ENCODE assay signal across 17 cellular contexts in genomic region chr9:73780916-73781315, GRCh38.
A peak's percentile ranks its signal among the peaks of the same experiment; 100 is the strongest.
DNase-seq lines count a peak whose midpoint lies in the region; ATAC-seq and TF ChIP-seq lines count a peak whose summit lies in the region.
"Had no signal": no experiment of that assay in that cellular context is flagged by ENCODE, and none has a peak within 500 bp of the region (broad histone marks: within the 10 kb centered on the region; RNA-seq: fewer than 3 reads in every experiment).

No MANE protein-coding gene starts in this region.

- no peaks in the 10 kb centered on the region for H4K20me1 ChIP-seq in Karpas-422 (ENCODE audit: insufficient read depth, low read depth, low read length)
- H4K20me1 ChIP-seq: BLaER1 had no signal

- H3K4me3 ChIP-seq in aorta (ENCODE audit: low read length in 2 of 2) (no peak overlapping the region), Karpas-422 (ENCODE audit: low read length) (no peak overlapping the region)
- H3K4me3 ChIP-seq: BLaER1, tibial artery had no signal

- H3K27me3 ChIP-seq in aorta (ENCODE audit: control insufficient read depth in 1 of 2, insufficient read depth in 2 of 2, low read length in 1 of 2) (no peaks in the 10 kb centered on the region), Karpas-422 (ENCODE audit: low read length) (no peaks in the 10 kb centered on the region)
- H3K27me3 ChIP-seq: BLaER1, tibial artery had no signal

- H3K36me3 ChIP-seq in aorta (ENCODE audit: control insufficient read depth in 1 of 2, insufficient read depth in 2 of 2, low read length in 1 of 2): no peaks in the 10 kb centered on the region
- H3K36me3 ChIP-seq in Karpas-422 (ENCODE audit: insufficient read depth, low read length): no peaks in the 10 kb centered on the region
- H3K36me3 ChIP-seq: BLaER1, tibial artery had no signal

- H3K9ac ChIP-seq in Karpas-422 (ENCODE audit: low read length): no peak overlapping the region
- H3K9ac ChIP-seq: BLaER1 had no signal

- no peaks in the 10 kb centered on the region for H3K9me2 ChIP-seq in Karpas-422 (replicated peaks; ENCODE audit: insufficient read depth, low read length)

- DNase-seq in AG09319 (ENCODE audit: extremely low read depth, low read depth) (peak; percentile 77), LHCN-M2 (ENCODE audit: low read depth) (peak; percentile 66), astrocyte of the hippocampus (ENCODE audit: low read depth, low spot score) (peak; percentile 88), iris pigment epithelial cell (ENCODE audit: low read depth) (peak; percentile 98), occipital lobe (lab: John Stamatoyannopoulos, UW) (no peak), aorta (no peak), NCI-H2196 (lab: John Stamatoyannopoulos, UW; ENCODE audit: unreplicated experiment) (no peak), Karpas-422 (no peak)
- DNase-seq: activated effector memory CD4-positive, alpha-beta T cell treated with anti-CD3 and anti-CD28 coated beads, Interleukin-2, amount 50 U/mL, for 16 hours; dermis blood vessel endothelial cell; hippocampal formation; midbrain; NCI-H510A; right cardiac atrium; SHP77; tibial artery had no signal

- no peak for ATAC-seq in aorta (ENCODE audit: low FRiP score)
- ATAC-seq: right cardiac atrium had no signal

- H3K79me2 ChIP-seq in Karpas-422 (ENCODE audit: low read length): no peaks in the 10 kb centered on the region

- no peaks in the 10 kb centered on the region for H3K4me1 ChIP-seq in aorta (ENCODE audit: control insufficient read depth in 1 of 2, insufficient read depth in 2 of 2, low read length in 2 of 2)
- H3K4me1 ChIP-seq in Karpas-422 (ENCODE audit: low read length): no peaks in the 10 kb centered on the region
- H3K4me1 ChIP-seq: BLaER1, tibial artery had no signal

- intact Hi-C loops in aorta (cut with DNase I): no loop called here

- H3K4me2 ChIP-seq in Karpas-422 (ENCODE audit: low read depth, low read length, poor library complexity, severe bottlenecking): no peak overlapping the region
- H3K4me2 ChIP-seq: BLaER1 had no signal

- no peak overlapping the region for H2AFZ ChIP-seq in Karpas-422 (ENCODE audit: low read length)

- H3K27ac ChIP-seq in aorta (ENCODE audit: low read depth in 1 of 2, low read length in 2 of 2) (no peak overlapping the region), Karpas-422 (ENCODE audit: low read length) (no peak overlapping the region)
- H3K27ac ChIP-seq: BLaER1, tibial artery had no signal

- peaks cover 2% of the 10 kb centered on the region for H3K9me3 ChIP-seq in aorta (ENCODE audit: control insufficient read depth, low read length)
- H3K9me3 ChIP-seq in Karpas-422 (ENCODE audit: low read length): peaks cover 7% of the 10 kb centered on the region
- H3K9me3 ChIP-seq: BLaER1 had no signal

- no peak for TF ChIP-seq CTCF in AG09319 (IDR thresholded peaks at IDR 0.05; ENCODE audit: low read depth, low read length)

Comparison
In these comparisons a context has a peak if more than half of its experiments do, and no peak if none do; other contexts are left out.
1. DNase-seq: peak in AG09319 (single experiment), LHCN-M2 (single experiment), astrocyte of the hippocampus (single experiment) and iris pigment epithelial cell (single experiment); none in occipital lobe (single experiment), aorta (0 of 2), NCI-H2196 (single experiment) and Karpas-422 (single experiment).